In genomic region chr4:6561706-6562371, GRCh38 we compare ENCODE assay signal across 20 cellular contexts. TPM values are rescaled to one million over a fixed set of nuclear protein-coding genes. Genes with fewer than 3 reads are reported as not detected.
DNase-seq lines count a peak whose midpoint lies in the region; ATAC-seq and TF ChIP-seq lines count a peak whose summit lies in the region.
"Had no signal": no experiment of that assay in that cellular context is flagged by ENCODE, and none has a peak within 500 bp of the region (broad histone marks: within the 10 kb centered on the region; RNA-seq: fewer than 3 reads in every experiment).

No MANE protein-coding gene starts in this region.

- intact Hi-C loops in CD8-positive, alpha-beta T cell (cut with DNase I, micrococcal nuclease), result no loop called here

- peak overlapping the region; percentile 28 for H3K4me2 ChIP-seq in BLaER1

- DNase-seq in CD8-positive, alpha-beta T cell, result no peak
- DNase-seq in WTC11 (ENCODE audit: low spot score) (no peak), iPS-NIHi7 (ENCODE audit: extremely low spot score) (peak; percentile 37), RWPE1 (ENCODE audit: low spot score) (no peak)
- DNase-seq: GDM1; kidney; NCI-H187; NCI-H524; SJCRH30; stimulated activated CD4-positive, alpha-beta T cell treated with anti-CD3 and anti-CD28 coated beads, Interleukin-15, amount 100 ng/mL, for 24 hours had no signal

- peaks cover 19% of the 10 kb centered on the region for H3K9me3 ChIP-seq in BLaER1
- no peaks in the 10 kb centered on the region for H3K9me3 ChIP-seq in CD8-positive, alpha-beta T cell (ENCODE audit: low read length)
- H3K9me3 ChIP-seq: ascending aorta, neutrophil, SJCRH30, thoracic aorta had no signal

- peaks cover 36% of the 10 kb centered on the region for H3K4me1 ChIP-seq in BLaER1
- peaks cover 5% of the 10 kb centered on the region for H3K4me1 ChIP-seq in CD8-positive, alpha-beta T cell (ENCODE audit: insufficient read depth, low read length)
- H3K4me1 ChIP-seq: SJCRH30 had no signal

- H4K20me1 ChIP-seq in BLaER1, result no peaks in the 10 kb centered on the region

- H3K4me3 Mint-ChIP-seq in CD8-positive, alpha-beta T cell, result peak overlapping the region; percentile 57
- peak overlapping the region; percentile 24 for H3K4me3 Mint-ChIP-seq in WTC11
- no peak overlapping the region for H3K4me3 Mint-ChIP-seq in activated T-helper 17 cell treated with anti-CD3 and anti-CD28 coated beads, Interleukin-2, amount 50 U/mL, for 72 hours
- H3K4me3 Mint-ChIP-seq: memory B cell; stimulated activated memory B cell treated with anti-CD40 and anti-IgM and Interleukin-4, amounts not matched to agents 10 μg/mL and 1 μg/mL and 100 μg/mL, for 72 hours had no signal

- H3K36me3 ChIP-seq in BLaER1, result no peaks in the 10 kb centered on the region
- no peaks in the 10 kb centered on the region for H3K36me3 ChIP-seq in CD8-positive, alpha-beta T cell (ENCODE audit: insufficient read depth, low read length)
- H3K36me3 ChIP-seq: ascending aorta, neutrophil, SJCRH30, thoracic aorta had no signal

- peaks cover 18% of the 10 kb centered on the region for H3K4me1 Mint-ChIP-seq in CD8-positive, alpha-beta T cell (ENCODE audit: low read depth)
- peaks cover 2% of the 10 kb centered on the region; the same call in 1 of the 2 replicates for H3K4me1 Mint-ChIP-seq in WTC11
- H3K4me1 Mint-ChIP-seq in activated T-helper 17 cell treated with anti-CD3 and anti-CD28 coated beads, Interleukin-2, amount 50 U/mL, for 72 hours, result peaks cover 6% of the 10 kb centered on the region
- H3K4me1 Mint-ChIP-seq: stimulated activated memory B cell treated with anti-CD40 and anti-IgM and Interleukin-4, amounts not matched to agents 10 μg/mL and 1 μg/mL and 100 μg/mL, for 72 hours had no signal

- no peaks in the 10 kb centered on the region for H3K36me3 Mint-ChIP-seq in CD8-positive, alpha-beta T cell
- H3K36me3 Mint-ChIP-seq in WTC11, result no peaks in the 10 kb centered on the region
- H3K36me3 Mint-ChIP-seq in activated T-helper 17 cell treated with anti-CD3 and anti-CD28 coated beads, Interleukin-2, amount 50 U/mL, for 72 hours (ENCODE audit: low read depth), result no peaks in the 10 kb centered on the region
- H3K36me3 Mint-ChIP-seq: memory B cell; stimulated activated memory B cell treated with anti-CD40 and anti-IgM and Interleukin-4, amounts not matched to agents 10 μg/mL and 1 μg/mL and 100 μg/mL, for 72 hours had no signal

- TF ChIP-seq CTCF in CD8-positive, alpha-beta T cell (IDR thresholded peaks at IDR 0.05), result no peak
- no peak for TF ChIP-seq CTCF in WTC11 (IDR thresholded peaks at IDR 0.05)
- no peak for TF ChIP-seq CTCF in RWPE1 (conservative IDR thresholded peaks at IDR 0.05; ENCODE audit: low read depth)

- no peak overlapping the region for H3K27ac Mint-ChIP-seq in CD8-positive, alpha-beta T cell
- no peak overlapping the region for H3K27ac Mint-ChIP-seq in WTC11
- H3K27ac Mint-ChIP-seq in activated T-helper 17 cell treated with anti-CD3 and anti-CD28 coated beads, Interleukin-2, amount 50 U/mL, for 72 hours, result no peak overlapping the region
- H3K27ac Mint-ChIP-seq: activated T-helper 2 cell treated with anti-CD3 and anti-CD28 coated beads, Interferon-gamma antibody, Interleukin-2, Interleukin-4, amounts not matched to agents 10 μg/mL and 5 μg/mL and 100 μg/mL, durations not matched to agents 14 hours and 24 hours and 36 hours; memory B cell; stimulated activated memory B cell treated with anti-CD40 and anti-IgM and Interleukin-4, amounts not matched to agents 10 μg/mL and 1 μg/mL and 100 μg/mL, for 72 hours had no signal

- ATAC-seq in CD8-positive, alpha-beta T cell, result no peak
- no peak for ATAC-seq in WTC11
- no peak for ATAC-seq in GM19023 (IDR thresholded peaks at IDR 0.05; ENCODE audit: unreplicated experiment)
- ATAC-seq in HG02642 (IDR thresholded peaks at IDR 0.05; ENCODE audit: poor library complexity, unreplicated experiment), result no peak
- ATAC-seq in activated T-helper 17 cell treated with anti-CD3 and anti-CD28 coated beads, Interleukin-2, amount 50 U/mL, for 72 hours (replicated peaks), result no peak
- ATAC-seq: stimulated activated memory B cell treated with anti-CD40 and anti-IgM and Interleukin-4, amounts not matched to agents 10 μg/mL and 1 μg/mL and 100 μg/mL, for 72 hours had no signal

- H3K9me3 Mint-ChIP-seq in CD8-positive, alpha-beta T cell, result no peaks in the 10 kb centered on the region
- H3K9me3 Mint-ChIP-seq in WTC11, result no peaks in the 10 kb centered on the region
- H3K9me3 Mint-ChIP-seq in activated T-helper 17 cell treated with anti-CD3 and anti-CD28 coated beads, Interleukin-2, amount 50 U/mL, for 72 hours, result no peaks in the 10 kb centered on the region
- H3K9me3 Mint-ChIP-seq: activated T-helper 2 cell treated with anti-CD3 and anti-CD28 coated beads, Interferon-gamma antibody, Interleukin-2, Interleukin-4, amounts not matched to agents 10 μg/mL and 5 μg/mL and 100 μg/mL, durations not matched to agents 14 hours and 24 hours and 36 hours; memory B cell; stimulated activated memory B cell treated with anti-CD40 and anti-IgM and Interleukin-4, amounts not matched to agents 10 μg/mL and 1 μg/mL and 100 μg/mL, for 72 hours had no signal

- H3K27ac ChIP-seq in BLaER1 (no peak overlapping the region), RWPE1 (no peak overlapping the region)
- H3K27ac ChIP-seq in CD8-positive, alpha-beta T cell (ENCODE audit: low read depth, low read length), result no peak overlapping the region
- H3K27ac ChIP-seq: ascending aorta, neutrophil, SJCRH30, thoracic aorta had no signal

- peaks cover 64% of the 10 kb centered on the region for H3K27me3 Mint-ChIP-seq in CD8-positive, alpha-beta T cell (ENCODE audit: low read depth)
- H3K27me3 Mint-ChIP-seq in WTC11 (ENCODE audit: low read depth), result peaks cover 89% of the 10 kb centered on the region
- peaks cover 42% of the 10 kb centered on the region for H3K27me3 Mint-ChIP-seq in activated T-helper 17 cell treated with anti-CD3 and anti-CD28 coated beads, Interleukin-2, amount 50 U/mL, for 72 hours

- no peak overlapping the region for H3K9ac ChIP-seq in BLaER1

- CTCF ChIA-PET in CD8-positive, alpha-beta T cell (lab: Charles Lee), result interaction anchor here (0.8 to 1.3 kb wide), 3 partner anchors 14 to 234 kb away, joined by 3 to 6 read pairs (median 3); no protein-coding TSS in a partner anchor
- CTCF ChIA-PET in WTC11 (lab: Charles Lee), result interaction anchor here (0.6 to 4.2 kb wide), 7 partner anchors 12 to 504 kb away, joined by 3 to 27 read pairs (median 5); partner anchors contain the start of gene MAN2B2
- CTCF ChIA-PET in RWPE1 (lab: Yijun Ruan, JAX), result interaction anchor here (0.6 kb wide), 1 partner anchor 249 kb away, joined by 3 read pairs; no protein-coding TSS in a partner anchor

- POLR2A ChIA-PET in CD8-positive, alpha-beta T cell (lab: Charles Lee), result no interaction called here
- POLR2A ChIA-PET in WTC11 (lab: Charles Lee), result no interaction called here
- POLR2A ChIA-PET in RWPE1 (lab: Yijun Ruan, JAX; ENCODE audit: low non-redundant PET), result interaction anchor here (0.6 kb wide), 1 partner anchor 268 kb away, joined by 5 read pairs; no protein-coding TSS in a partner anchor

- no peak overlapping the region for H3K4me3 ChIP-seq in BLaER1
- H3K4me3 ChIP-seq in CD8-positive, alpha-beta T cell (ENCODE audit: low read depth, low read length), result no peak overlapping the region
- H3K4me3 ChIP-seq: SJCRH30 had no signal

- 0 out of 2 replicates have a peak, but pooled peaks cover 3% of the 10 kb centered on the region for H3K27me3 ChIP-seq in BLaER1
- H3K27me3 ChIP-seq in CD8-positive, alpha-beta T cell (ENCODE audit: insufficient read depth, low read length), result peaks cover 12% of the 10 kb centered on the region

TF ChIP-seq in WTC11, 78 proteins besides CTCF, POLR2A, EP300 and RAD21 (continues in another document):
- TF ChIP-seq PRDM15 (CRISPR knock-in tag; IDR thresholded peaks at IDR 0.05), result no peak

RNA-seq across cellular contexts. Expression of gene MAN2B2, which starts 13.2 kb away (rescaled TPM):
- 10 to 100 TPM; 26.4 to 26.7 TPM for total RNA-seq in CD8-positive, alpha-beta T cell
- 6.3 to 8.0 TPM (median 7.5 TPM) in 3 replicates for total RNA-seq in WTC11 (2021)
- total RNA-seq in activated T-helper 17 cell treated with anti-CD3 and anti-CD28 coated beads, Interleukin-2, amount 50 U/mL, for 72 hours, result 10 to 100 TPM; 19.5 to 20.3 TPM
